In genomic region chr20:41367393-41367695, GRCh38 we compare ENCODE assay signal across 1 cellular context.
TF ChIP-seq lines count a peak whose summit lies in the region.

No MANE protein-coding gene starts in this region.

TF ChIP-seq in GM23338, 12 proteins besides CTCF, POLR2A, EP300 and RAD21 (continued from another document):
- TF ChIP-seq ZNF462 (CRISPR knock-in tag; IDR thresholded peaks at IDR 0.05) = no peak
- no peak for TF ChIP-seq REST (IDR thresholded peaks at IDR 0.05; ENCODE audit: unreplicated experiment)
- TF ChIP-seq POLR2AphosphoS5 (IDR thresholded peaks at IDR 0.05; ENCODE audit: low read depth) = no peak
TF ChIP-seq in GM23338: peak in this region for 0.
